1 cellular context compared by ENCODE assay signal in genomic region chr22:21970800-21971617, GRCh38.
TF ChIP-seq lines count a peak whose summit lies in the region.

No MANE protein-coding gene starts in this region.

TF ChIP-seq in GM12878, 131 proteins besides CTCF, POLR2A, EP300 and RAD21:
- TF ChIP-seq MYC (IDR thresholded peaks at IDR 0.05; ENCODE audit: insufficient read depth, insufficient read length, insufficient replicate concordance, low read length, severe bottlenecking) = no peak
- TF ChIP-seq JUNB (IDR thresholded peaks at IDR 0.05) = no peak
- no peak for TF ChIP-seq CREM (IDR thresholded peaks at IDR 0.05; ENCODE audit: low read depth)
- no peak for TF ChIP-seq E4F1 (IDR thresholded peaks at IDR 0.05; ENCODE audit: borderline replicate concordance, partially characterized antibody)
- no peak for TF ChIP-seq YY1 (IDR thresholded peaks at IDR 0.05; ENCODE audit: low read depth, low read length)
